11 cellular contexts compared by ENCODE assay signal in the genomic region with DNA sequence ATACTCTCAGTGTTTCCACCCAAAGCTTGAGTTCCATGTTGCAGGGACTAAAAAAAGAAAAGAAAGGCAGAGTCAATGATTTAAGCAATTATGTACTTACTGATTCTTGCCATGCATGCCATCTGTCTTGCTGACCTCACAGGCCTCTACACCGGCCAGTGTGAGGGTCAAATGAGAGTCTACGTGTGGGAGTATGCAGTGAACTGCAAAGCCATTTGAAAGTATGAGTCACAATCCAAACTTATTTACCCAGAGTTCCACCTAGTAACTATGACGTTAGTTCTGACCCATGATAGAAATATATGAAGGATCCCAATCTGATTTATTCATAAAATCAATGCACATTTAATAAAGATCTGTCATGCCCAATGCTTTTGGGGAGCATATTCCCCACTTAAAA. TPM values are rescaled to one million over a fixed set of nuclear protein-coding genes. Genes with fewer than 3 reads are reported as not detected.
DNase-seq lines count a peak whose midpoint lies in the region; ATAC-seq and TF ChIP-seq lines count a peak whose summit lies in the region.
"Had no signal": no experiment of that assay in that cellular context is flagged by ENCODE, and none has a peak within 500 bp of the region (broad histone marks: within the 10 kb centered on the region; RNA-seq: fewer than 3 reads in every experiment).

No MANE protein-coding gene starts in this region.

- H4K91ac ChIP-seq in IMR-90 (ENCODE audit: insufficient read depth, low read depth, low read length) = no peak overlapping the region

- no peak overlapping the region for H4K8ac ChIP-seq in IMR-90 (ENCODE audit: low read depth in 2 of 2, low read length in 2 of 2)

- no peak overlapping the region; the same call in 1 of the 2 replicates for H3K4ac ChIP-seq in IMR-90 (ENCODE audit: low read depth, low read length)

- no peak overlapping the region for H2BK15ac ChIP-seq in IMR-90 (ENCODE audit: low read depth, low read length)

- TF ChIP-seq POLR2A in IMR-90 (IDR thresholded peaks at IDR 0.05; ENCODE audit: low read depth, low read length) = no peak
- TF ChIP-seq POLR2A in transverse colon (IDR thresholded peaks at IDR 0.05) = no peak
- no peak for TF ChIP-seq POLR2A in gastroesophageal sphincter (IDR thresholded peaks at IDR 0.05)

- POLR2A ChIA-PET in IMR-90 (lab: Charles Lee; ENCODE audit: unreplicated experiment) = no interaction called here

- TF ChIP-seq RAD21 in IMR-90 (IDR thresholded peaks at IDR 0.05; ENCODE audit: low read length) = no peak

- H3K9me3 ChIP-seq in IMR-90 (ENCODE audit: control insufficient read depth, insufficient read depth, low read length) (no peaks in the 10 kb centered on the region), transverse colon (no peaks in the 10 kb centered on the region), gastroesophageal sphincter (no peaks in the 10 kb centered on the region)
- H3K9me3 ChIP-seq: adrenal gland, tibial artery had no signal

- peak overlapping the region; percentile 64 for H2BK5ac ChIP-seq in IMR-90 (ENCODE audit: low read depth, low read length, poor library complexity, severe bottlenecking)

- H4K5ac ChIP-seq in IMR-90 (ENCODE audit: low read depth, low read length) = no peak overlapping the region

- peak; percentile 82 for ATAC-seq in HG02571 (IDR thresholded peaks at IDR 0.05; ENCODE audit: unreplicated experiment)
- ATAC-seq in IMR-90 (ENCODE audit: low read depth) = peak; percentile 76
- ATAC-seq in activated CD4-positive, CD25-positive, alpha-beta regulatory T cell treated with anti-CD3 and anti-CD28 coated beads, Interleukin-2, amount 50 U/mL, for 24 hours = no peak
- ATAC-seq in gastroesophageal sphincter = no peak

- H3K4me2 ChIP-seq in IMR-90 (ENCODE audit: low read depth, low read length) = no peak overlapping the region
- H3K4me2 ChIP-seq: PC-9 had no signal

- no peak overlapping the region for H3K27ac ChIP-seq in IMR-90 (ENCODE audit: insufficient read depth, low read length)
- no peak overlapping the region for H3K27ac ChIP-seq in transverse colon
- H3K27ac ChIP-seq in gastroesophageal sphincter = no peak overlapping the region
- H3K27ac ChIP-seq: adrenal gland, PC-9, tibial artery had no signal

- H3K9ac ChIP-seq in IMR-90 (ENCODE audit: low read depth, low read length) = no peak overlapping the region

- intact Hi-C loops in IMR-90 (cut with micrococcal nuclease) (loop anchor here (10.0 kb wide), 1 partner anchor 441 kb away; no protein-coding TSS in a partner anchor), transverse colon (cut with DNase I; ENCODE audit: low total_unique reads) (loop anchor here (2.0 kb wide), 1 partner anchor 19 kb away; no protein-coding TSS in a partner anchor)

- H2BK20ac ChIP-seq in IMR-90 (ENCODE audit: low read depth, low read length) = no peak overlapping the region

- TF ChIP-seq CTCF in IMR-90 (conservative IDR thresholded peaks at IDR 0.05; ENCODE audit: low read depth, low read length) = no peak
- TF ChIP-seq CTCF in transverse colon (IDR thresholded peaks at IDR 0.05) = no peak
- TF ChIP-seq CTCF in gastroesophageal sphincter (IDR thresholded peaks at IDR 0.05) = no peak

- H3K23ac ChIP-seq in IMR-90 (ENCODE audit: low read depth, low read length) = no peak overlapping the region

- no peak overlapping the region for H3K14ac ChIP-seq in IMR-90 (replicated peaks; ENCODE audit: low read depth, low read length)

- H3K36me3 ChIP-seq in IMR-90 (ENCODE audit: control insufficient read depth, insufficient read depth, low read length) (no peaks in the 10 kb centered on the region), transverse colon (no peaks in the 10 kb centered on the region), gastroesophageal sphincter (no peaks in the 10 kb centered on the region)
- H3K36me3 ChIP-seq: adrenal gland, tibial artery had no signal

- in situ Hi-C loops in IMR-90 (cut with MboI; ENCODE audit: low sequenced_read_pairs) (no loop called here), transverse colon (cut with MboI; ENCODE audit: low pct_ligation_motif_present in 1 of 4, low pct_unique_long_range_greater_than_20kb in 1 of 4, low sequenced_read_pairs in 3 of 4) (no loop called here)

- no peak overlapping the region for H3K18ac ChIP-seq in IMR-90 (ENCODE audit: low read depth, low read length)

- H3K4me1 ChIP-seq in IMR-90 (ENCODE audit: control insufficient read depth, insufficient read depth, low read length) (peaks cover 4% of the 10 kb centered on the region), transverse colon (no peaks in the 10 kb centered on the region), gastroesophageal sphincter (peaks cover 0 to 29% (median 3%) of the 10 kb centered on the region in 3 donors)
- H3K4me1 ChIP-seq: adrenal gland had no signal

- no peaks in the 10 kb centered on the region for H3K27me3 ChIP-seq in IMR-90 (ENCODE audit: control insufficient read depth, insufficient read depth, low read length)
- no peaks in the 10 kb centered on the region for H3K27me3 ChIP-seq in transverse colon
- H3K27me3 ChIP-seq in gastroesophageal sphincter = no peaks in the 10 kb centered on the region
- H3K27me3 ChIP-seq: adrenal gland, tibial artery had no signal

- no peak for TF ChIP-seq EP300 in transverse colon (IDR thresholded peaks at IDR 0.05; ENCODE audit: low read depth)
- no peak for TF ChIP-seq EP300 in gastroesophageal sphincter (IDR thresholded peaks at IDR 0.05)

- no CpG with 5 or more reads among the region's 3 CpGs for WGBS in IMR-90 (ENCODE audit: extremely low coverage in 2 of 2, insufficient read length in 1 of 2), 2 experiments
- 48% methylated on average over 3 of the region's 3 CpGs; no CpG with 5 or more reads in 1 of the 2 donors for WGBS in transverse colon (ENCODE audit: low coverage in 1 of 2), 2 donors
- 27 to 42% methylated on average over 3 of the region's 3 CpGs for WGBS in gastroesophageal sphincter (ENCODE audit: low coverage in 1 of 2), 2 donors

- no peak overlapping the region for H2BK120ac ChIP-seq in IMR-90 (ENCODE audit: low read depth, low read length)

- H3K9me1 ChIP-seq in IMR-90 (ENCODE audit: insufficient read depth, low read length) = peaks cover 6% of the 10 kb centered on the region; the same call in 1 of the 2 replicates

- H2AFZ ChIP-seq in IMR-90 (replicated peaks; ENCODE audit: low read length, poor library complexity) = no peak overlapping the region
- H2AFZ ChIP-seq: PC-9 had no signal

- H4K20me1 ChIP-seq in IMR-90 (ENCODE audit: insufficient read depth, low read length) = no peaks in the 10 kb centered on the region

- no peak overlapping the region for H2AK5ac ChIP-seq in IMR-90 (ENCODE audit: low read depth, low read length)

- peaks cover 23 to 27% of the 10 kb centered on the region in 2 experiments; a peak in 3 of 4 replicates for H3K79me1 ChIP-seq in IMR-90 (ENCODE audit: low read depth in 1 of 2, low read length in 2 of 2)

- CTCF ChIA-PET in IMR-90 (lab: Yijun Ruan, JAX) = no interaction called here

- H3K4me3 ChIP-seq in IMR-90 (ENCODE audit: insufficient read depth, low read depth, low read length) (no peak overlapping the region), transverse colon (no peak overlapping the region), gastroesophageal sphincter (no peak overlapping the region)
- H3K4me3 ChIP-seq: adrenal gland, PC-9, tibial artery had no signal

- peak; percentile 83 for DNase-seq in EH (ENCODE audit: low read depth)
- DNase-seq in IMR-90 = peak; percentile 83
- DNase-seq in glomerular visceral epithelial cell (ENCODE audit: extremely low spot score) = peak; percentile 83
- DNase-seq in transverse colon = no peak
- no peak for DNase-seq in NCI-H1105 (lab: John Stamatoyannopoulos, UW)
- DNase-seq: adrenal gland, PC-9, tibial artery had no signal

- no peak overlapping the region for H3K56ac ChIP-seq in IMR-90 (ENCODE audit: extremely low read depth, insufficient read depth, low read length)

- H2AK9ac ChIP-seq in IMR-90 (replicated peaks; ENCODE audit: low read depth, low read length, poor library complexity) = no peak overlapping the region

- dilution Hi-C loops in IMR-90 (cut with HindIII; ENCODE audit: low sequenced_read_pairs, unreplicated experiment) = no loop called here

- BruUV-seq in IMR-90 (replicated peaks; lab: Mats Ljungman, UMichigan) = no TSS peak

TF ChIP-seq in IMR-90, 13 proteins besides CTCF, POLR2A, EP300 and RAD21 (continues in another document):
- TF ChIP-seq MAZ (IDR thresholded peaks at IDR 0.05; ENCODE audit: borderline replicate concordance, low read depth, low read length) = no peak
- TF ChIP-seq RCOR1 (IDR thresholded peaks at IDR 0.05; ENCODE audit: insufficient replicate concordance, low read length) = no peak
- TF ChIP-seq BHLHE40 (IDR thresholded peaks at IDR 0.05; ENCODE audit: low read depth, low read length) = no peak
- no peak for TF ChIP-seq NFE2L2 (IDR thresholded peaks at IDR 0.05; ENCODE audit: low read depth, low read length)
- TF ChIP-seq SMC3 (IDR thresholded peaks at IDR 0.05; ENCODE audit: low read depth, low read length) = no peak
- TF ChIP-seq FOS (IDR thresholded peaks at IDR 0.05; ENCODE audit: low read depth, low read length) = peak; percentile 35
- TF ChIP-seq RFX5 (IDR thresholded peaks at IDR 0.05; ENCODE audit: low read depth, low read length) = peak; percentile 90
- TF ChIP-seq, protein P1, sequence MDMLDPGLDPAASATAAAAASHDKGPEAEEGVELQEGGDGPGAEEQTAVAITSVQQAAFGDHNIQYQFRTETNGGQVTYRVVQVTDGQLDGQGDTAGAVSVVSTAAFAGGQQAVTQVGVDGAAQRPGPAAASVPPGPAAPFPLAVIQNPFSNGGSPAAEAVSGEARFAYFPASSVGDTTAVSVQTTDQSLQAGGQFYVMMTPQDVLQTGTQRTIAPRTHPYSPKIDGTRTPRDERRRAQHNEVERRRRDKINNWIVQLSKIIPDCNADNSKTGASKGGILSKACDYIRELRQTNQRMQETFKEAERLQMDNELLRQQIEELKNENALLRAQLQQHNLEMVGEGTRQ (IDR thresholded peaks at IDR 0.05; ENCODE audit: low read depth, low read length) = no peak
- TF ChIP-seq CEBPB (IDR thresholded peaks at IDR 0.05; ENCODE audit: low read depth, low read length) = no peak
- no peak for TF ChIP-seq MXI1 (IDR thresholded peaks at IDR 0.05; ENCODE audit: borderline replicate concordance, low read depth, low read length)

RNA-seq across cellular contexts. Expression of a gene that starts 26.5 kb away (rescaled TPM):
- total RNA-seq in IMR-90 (2012; rRNA removed) = 53.3 and 61.5 TPM in 2 replicates
- polyA plus RNA-seq in IMR-90 (2012; rRNA removed) = 10.9 and 14.2 TPM in 2 replicates
- 3.6 and 4.6 TPM in 2 replicates for polyA plus RNA-seq in IMR-90 (2012; cell fraction: cytosol; rRNA removed)
- 10.3 and 32.7 TPM in 2 replicates for polyA plus RNA-seq in IMR-90 (2012; cell fraction: nucleus; rRNA removed; ENCODE audit: low replicate concordance)
- total RNA-seq in transverse colon = 1 to 10 TPM; 1.5 to 8.4 (median 2.9) TPM
- total RNA-seq in gastroesophageal sphincter = 10 to 100 TPM; 17.2 to 28.8 (median 21.7) TPM

Comparison
In these comparisons a context has a peak if more than half of its experiments do, and no peak if none do; other contexts are left out.
1. DNase-seq: peak in EH (single experiment), IMR-90 (single experiment) and glomerular visceral epithelial cell (single experiment); none in transverse colon (single experiment) and NCI-H1105 (single experiment).
2. ATAC-seq: peak in HG02571 (single experiment) and IMR-90 (single experiment); none in activated CD4-positive, CD25-positive, alpha-beta regulatory T cell treated with anti-CD3 and anti-CD28 coated beads, Interleukin-2, amount 50 U/mL, for 24 hours (0 of 2) and gastroesophageal sphincter (single experiment).